13 cellular contexts compared by ENCODE assay signal in genomic region chr2:239216614-239217273, GRCh38.
DNase-seq lines count a peak whose midpoint lies in the region; ATAC-seq, FAIRE-seq and TF ChIP-seq lines count a peak whose summit lies in the region.
"Had no signal": no experiment of that assay in that cellular context is flagged by ENCODE, and none has a peak within 500 bp of the region (broad histone marks: within the 10 kb centered on the region; RNA-seq: fewer than 3 reads in every experiment).

No MANE protein-coding gene starts in this region.

- H3K4me3 Mint-ChIP-seq in CD4-positive, alpha-beta T cell, result peak overlapping the region; percentile 72

- POLR2A ChIA-PET in CD4-positive, alpha-beta T cell (lab: Charles Lee), result interaction anchor here (0.8 to 1.2 kb wide), 4 partner anchors 14 to 184 kb away, joined by 3 to 4 read pairs (median 4); partner anchors contain the start of gene HDAC4
- POLR2A ChIA-PET in HepG2 (lab: Yijun Ruan, JAX), result no interaction called here

- ATAC-seq in CD4-positive, alpha-beta T cell (ENCODE audit: poor library complexity), result peak; percentile 81
- ATAC-seq in activated naive CD4-positive, alpha-beta T cell treated with anti-CD3 and anti-CD28 coated beads, Interleukin-2, amount 50 U/mL, for 72 hours, result peak; percentile 98
- ATAC-seq in HepG2, result no peak
- no peak for ATAC-seq in GM19395 (IDR thresholded peaks at IDR 0.05; ENCODE audit: unreplicated experiment)
- ATAC-seq: HCT116 had no signal

- TF ChIP-seq POLR2A in sigmoid colon (IDR thresholded peaks at IDR 0.05), result no peak
- TF ChIP-seq POLR2A in HepG2 (IDR thresholded peaks at IDR 0.05; ENCODE audit: insufficient read depth in 1 of 2, low read depth in 2 of 2, low read length in 2 of 2), result no peak

- H3K4me2 ChIP-seq in HepG2 (ENCODE audit: low read depth, low read length), result no peak overlapping the region

- peak in 1 of 10 experiments; percentile 12 for DNase-seq in CD4-positive, alpha-beta T cell
- DNase-seq in NOMO-1 treated with DMSO at 0.1 percent for 48 hours (lab: John Stamatoyannopoulos, UW; ENCODE audit: unreplicated experiment) (peak; percentile 42), sigmoid colon (peak; percentile 65), NK-92 (lab: John Stamatoyannopoulos, UW; ENCODE audit: unreplicated experiment) (no peak), HepG2 (ENCODE audit: low spot score) (no peak), NCI-H1105 (lab: John Stamatoyannopoulos, UW) (no peak)
- peak; percentile 62 to 69 for DNase-seq in activated naive CD4-positive, alpha-beta T cell treated with anti-CD3 and anti-CD28 coated beads, Interleukin-2, amount 50 U/mL, for 72 hours (ENCODE audit: low spot score in 2 of 2)
- DNase-seq: cerebellar nuclear complex, hypothalamus had no signal

- H3K9me3 ChIP-seq in CD4-positive, alpha-beta T cell (ENCODE audit: control insufficient read depth, low read length), result no peaks in the 10 kb centered on the region
- no peaks in the 10 kb centered on the region for H3K9me3 ChIP-seq in sigmoid colon
- no peaks in the 10 kb centered on the region for H3K9me3 ChIP-seq in HepG2 (ENCODE audit: low read length)

- WGBS in sigmoid colon, 2 donors, result 69 to 86% methylated on average over 17 of the region's 17 CpGs
- 94% methylated on average over 17 of the region's 17 CpGs for WGBS in HepG2 (ENCODE audit: low lambda C conversion rate)

- H3K36me3 ChIP-seq in sigmoid colon (no peaks in the 10 kb centered on the region), HepG2 (replicated peaks in 1 of 2; ENCODE audit: control insufficient read depth in 1 of 2, insufficient read depth in 2 of 2, low read length in 2 of 2) (no peaks in the 10 kb centered on the region)

- peaks cover 30% of the 10 kb centered on the region for H3K79me2 ChIP-seq in HepG2 (ENCODE audit: insufficient read depth, low read length)

- H3K27me3 Mint-ChIP-seq in CD4-positive, alpha-beta T cell, result no peaks in the 10 kb centered on the region

- H3K27ac Mint-ChIP-seq in CD4-positive, alpha-beta T cell, result peak overlapping the region; percentile 68
- peak overlapping the region; percentile 89 to 95 for H3K27ac Mint-ChIP-seq in activated naive CD4-positive, alpha-beta T cell treated with anti-CD3 and anti-CD28 coated beads, Interleukin-2, amount 50 U/mL, for 72 hours

- intact Hi-C loops in CD4-positive, alpha-beta T cell (cut with DNase I, micrococcal nuclease), result no loop called here
- intact Hi-C loops in sigmoid colon (cut with DNase I), result no loop called here
- intact Hi-C loops in HepG2 (cut with micrococcal nuclease; ENCODE audit: unreplicated experiment), result no loop called here

- peaks cover 15% of the 10 kb centered on the region for H4K20me1 ChIP-seq in HepG2 (ENCODE audit: insufficient read depth, low read length)

- no peaks in the 10 kb centered on the region for H3K27me3 ChIP-seq in CD4-positive, alpha-beta T cell (ENCODE audit: control insufficient read depth, insufficient read depth, low read length)
- H3K27me3 ChIP-seq in sigmoid colon, result no peaks in the 10 kb centered on the region
- no peaks in the 10 kb centered on the region for H3K27me3 ChIP-seq in HepG2 (ENCODE audit: control insufficient read depth in 1 of 2, insufficient read depth in 2 of 2, low read length in 2 of 2)

- TF ChIP-seq EP300 in sigmoid colon (IDR thresholded peaks at IDR 0.05) (no peak), HepG2 (IDR thresholded peaks at IDR 0.05; ENCODE audit: low read depth in 2 of 2, low read length in 2 of 2) (no peak), HepG2 (CRISPR knock-in tag; IDR thresholded peaks at IDR 0.05; ENCODE audit: borderline replicate concordance) (no peak)

- CTCF ChIA-PET in CD4-positive, alpha-beta T cell (lab: Charles Lee), result interaction anchor here (1.3 to 1.6 kb wide), 2 partner anchors 51 to 77 kb away, joined by 3 read pairs; no protein-coding TSS in a partner anchor
- CTCF ChIA-PET in HepG2 (lab: Yijun Ruan, JAX; ENCODE audit: low intra/inter-chr PET ratio, low total read pairs), result no interaction called here

- TF ChIP-seq CTCF in CD4-positive, alpha-beta T cell (IDR thresholded peaks at IDR 0.05), result no peak
- no peak for TF ChIP-seq CTCF in sigmoid colon (IDR thresholded peaks at IDR 0.05)
- no peak for TF ChIP-seq CTCF in HepG2 (CRISPR knock-in tag; IDR thresholded peaks at IDR 0.05)

- FAIRE-seq in HepG2 (lab: Jason Lieb, UNC), result no peak
- FAIRE-seq: HTR-8/SVneo had no signal

- H3K9ac ChIP-seq in HepG2 (ENCODE audit: insufficient read depth, low read depth, low read length), result no peak overlapping the region

- H3K4me1 ChIP-seq in sigmoid colon, result peaks cover 0 to 82% (median 78%) of the 10 kb centered on the region in 4 donors
- H3K4me1 ChIP-seq in HepG2 (ENCODE audit: insufficient read depth, low read length), result no peaks in the 10 kb centered on the region; the same call in 1 of the 2 replicates

- H3K36me3 Mint-ChIP-seq in CD4-positive, alpha-beta T cell (ENCODE audit: low read depth), result no peaks in the 10 kb centered on the region
- peaks cover 4 to 8% of the 10 kb centered on the region in 2 donors for H3K36me3 Mint-ChIP-seq in activated naive CD4-positive, alpha-beta T cell treated with anti-CD3 and anti-CD28 coated beads, Interleukin-2, amount 50 U/mL, for 72 hours

- no TSS peak for BruUV-seq in HepG2 (replicated peaks; lab: Mats Ljungman, UMichigan)

- no peak for TF ChIP-seq RAD21 in HepG2 (CRISPR knock-in tag; IDR thresholded peaks at IDR 0.05)

- no peaks in the 10 kb centered on the region for H3K9me3 Mint-ChIP-seq in CD4-positive, alpha-beta T cell
- H3K9me3 Mint-ChIP-seq in activated naive CD4-positive, alpha-beta T cell treated with anti-CD3 and anti-CD28 coated beads, Interleukin-2, amount 50 U/mL, for 72 hours, result no peaks in the 10 kb centered on the region

- no peak overlapping the region for H3K27ac ChIP-seq in CD4-positive, alpha-beta T cell (ENCODE audit: low read depth, low read length)
- H3K27ac ChIP-seq in sigmoid colon, result peak overlapping the region; percentile 53 to 70 (median 60)
- H3K27ac ChIP-seq in HepG2 (ENCODE audit: extremely low read length, insufficient read depth, low read length), result no peak overlapping the region
- H3K27ac ChIP-seq: C4-2B had no signal

- no peak overlapping the region for H2AFZ ChIP-seq in HepG2 (ENCODE audit: low read length)

- peaks cover 80% of the 10 kb centered on the region for H3K4me1 Mint-ChIP-seq in CD4-positive, alpha-beta T cell (ENCODE audit: low read depth)

- in situ Hi-C loops in HepG2 (cut with HindIII; ENCODE audit: extremely low pct_ligation_motif_present, low pct_unique_long_range_greater_than_20kb), result no loop called here

- no peak overlapping the region for H3K4me3 ChIP-seq in sigmoid colon
- no peak overlapping the region for H3K4me3 ChIP-seq in HepG2 (replicated peaks in 1 of 3; ENCODE audit: insufficient read depth in 1 of 3, low read depth in 2 of 3, low read length in 3 of 3)

TF ChIP-seq in HepG2, 621 proteins besides CTCF, POLR2A, EP300 and RAD21:
- TF ChIP-seq, protein P1, sequence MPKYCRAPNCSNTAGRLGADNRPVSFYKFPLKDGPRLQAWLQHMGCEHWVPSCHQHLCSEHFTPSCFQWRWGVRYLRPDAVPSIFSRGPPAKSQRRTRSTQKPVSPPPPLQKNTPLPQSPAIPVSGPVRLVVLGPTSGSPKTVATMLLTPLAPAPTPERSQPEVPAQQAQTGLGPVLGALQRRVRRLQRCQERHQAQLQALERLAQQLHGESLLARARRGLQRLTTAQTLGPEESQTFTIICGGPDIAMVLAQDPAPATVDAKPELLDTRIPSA (CRISPR knock-in tag; IDR thresholded peaks at IDR 0.05; ENCODE audit: borderline replicate concordance), result no peak
- no peak for TF ChIP-seq ZSCAN22 (CRISPR knock-in tag; IDR thresholded peaks at IDR 0.05)
- no peak for TF ChIP-seq ZNF547 (CRISPR knock-in tag; IDR thresholded peaks at IDR 0.05)
- TF ChIP-seq BATF2 (CRISPR knock-in tag; IDR thresholded peaks at IDR 0.05), result no peak
- no peak for TF ChIP-seq SRF (IDR thresholded peaks at IDR 0.05; ENCODE audit: low read depth, low read length)
- TF ChIP-seq, protein P2, sequence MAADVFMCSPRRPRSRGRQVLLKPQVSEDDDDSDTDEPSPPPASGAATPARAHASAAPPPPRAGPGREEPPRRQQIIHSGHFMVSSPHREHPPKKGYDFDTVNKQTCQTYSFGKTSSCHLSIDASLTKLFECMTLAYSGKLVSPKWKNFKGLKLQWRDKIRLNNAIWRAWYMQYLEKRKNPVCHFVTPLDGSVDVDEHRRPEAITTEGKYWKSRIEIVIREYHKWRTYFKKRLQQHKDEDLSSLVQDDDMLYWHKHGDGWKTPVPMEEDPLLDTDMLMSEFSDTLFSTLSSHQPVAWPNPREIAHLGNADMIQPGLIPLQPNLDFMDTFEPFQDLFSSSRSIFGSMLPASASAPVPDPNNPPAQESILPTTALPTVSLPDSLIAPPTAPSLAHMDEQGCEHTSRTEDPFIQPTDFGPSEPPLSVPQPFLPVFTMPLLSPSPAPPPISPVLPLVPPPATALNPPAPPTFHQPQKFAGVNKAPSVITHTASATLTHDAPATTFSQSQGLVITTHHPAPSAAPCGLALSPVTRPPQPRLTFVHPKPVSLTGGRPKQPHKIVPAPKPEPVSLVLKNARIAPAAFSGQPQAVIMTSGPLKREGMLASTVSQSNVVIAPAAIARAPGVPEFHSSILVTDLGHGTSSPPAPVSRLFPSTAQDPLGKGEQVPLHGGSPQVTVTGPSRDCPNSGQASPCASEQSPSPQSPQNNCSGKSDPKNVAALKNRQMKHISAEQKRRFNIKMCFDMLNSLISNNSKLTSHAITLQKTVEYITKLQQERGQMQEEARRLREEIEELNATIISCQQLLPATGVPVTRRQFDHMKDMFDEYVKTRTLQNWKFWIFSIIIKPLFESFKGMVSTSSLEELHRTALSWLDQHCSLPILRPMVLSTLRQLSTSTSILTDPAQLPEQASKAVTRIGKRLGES (CRISPR knock-in tag; IDR thresholded peaks at IDR 0.05; ENCODE audit: borderline replicate concordance), result no peak
- no peak for TF ChIP-seq RBM39 (IDR thresholded peaks at IDR 0.05; ENCODE audit: low read depth, low read length, poor library complexity, severe bottlenecking)
TF ChIP-seq in HepG2: peak in this region for 0.

Comparison
In these comparisons a context has a peak if more than half of its experiments do, and no peak if none do; other contexts are left out.
1. ATAC-seq: peak in CD4-positive, alpha-beta T cell (single experiment) and activated naive CD4-positive, alpha-beta T cell treated with anti-CD3 and anti-CD28 coated beads, Interleukin-2, amount 50 U/mL, for 72 hours (2 of 2); none in HepG2 (single experiment) and GM19395 (single experiment).
2. DNase-seq: peak in NOMO-1 treated with DMSO at 0.1 percent for 48 hours (single experiment), activated naive CD4-positive, alpha-beta T cell treated with anti-CD3 and anti-CD28 coated beads, Interleukin-2, amount 50 U/mL, for 72 hours (2 of 2) and sigmoid colon (single experiment); none in NK-92 (single experiment), HepG2 (single experiment) and NCI-H1105 (single experiment).
3. H3K27ac ChIP-seq: peak in sigmoid colon (4 of 4); none in CD4-positive, alpha-beta T cell (single experiment) and HepG2 (single experiment).